ENCODE assay signal across 14 cellular contexts in the genomic region with DNA sequence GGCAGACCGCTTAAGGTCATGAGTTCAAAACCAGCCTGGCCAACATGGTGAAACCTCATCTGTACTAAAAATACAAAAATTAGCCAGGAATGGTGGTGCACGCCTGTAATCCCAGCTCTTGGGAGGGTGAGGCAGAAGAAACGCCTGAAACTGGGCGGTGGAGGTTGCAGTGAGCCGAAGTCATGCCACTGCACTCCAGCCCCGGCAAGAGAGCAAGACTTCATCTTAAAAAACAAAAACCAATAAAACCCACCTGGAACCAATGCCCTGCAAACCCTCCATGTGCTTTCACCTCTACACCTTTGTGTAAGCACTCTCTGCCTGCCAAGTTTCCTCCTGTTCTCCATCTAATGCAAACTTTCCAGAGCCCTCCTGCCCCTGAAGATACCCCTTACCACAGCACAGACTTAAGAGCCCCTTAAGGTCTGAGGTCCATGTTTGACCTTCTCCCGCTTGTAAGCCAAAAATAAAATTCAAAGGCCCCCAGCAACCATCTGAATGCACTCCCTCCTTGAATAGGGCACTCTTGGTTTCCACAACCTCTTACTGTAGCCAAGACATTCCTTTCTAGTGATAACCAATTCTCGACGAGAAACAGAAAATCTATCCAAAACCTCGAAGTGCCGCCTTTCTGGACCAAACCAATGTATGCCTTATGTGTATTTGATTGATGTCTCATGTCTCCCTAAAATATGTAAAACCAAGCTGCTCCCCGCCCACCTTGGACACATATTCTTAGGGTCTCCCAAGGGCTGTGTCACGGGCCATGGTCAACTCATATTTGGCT. TPM values are rescaled to one million over a fixed set of nuclear protein-coding genes. Genes with fewer than 3 reads are reported as not detected.
A peak's percentile ranks its signal among the peaks of the same experiment; 100 is the strongest.
DNase-seq lines count a peak whose midpoint lies in the region; ATAC-seq and TF ChIP-seq lines count a peak whose summit lies in the region.
"Had no signal": no experiment of that assay in that cellular context is flagged by ENCODE, and none has a peak within 500 bp of the region (broad histone marks: within the 10 kb centered on the region; RNA-seq: fewer than 3 reads in every experiment).

No MANE protein-coding gene starts in this region.

- in situ Hi-C loops in brain microvascular endothelial cell (cut with HindIII; ENCODE audit: low pct_ligation_motif_present, low sequenced_read_pairs) = no loop called here

- peak overlapping the region; percentile 68 for H3K4me2 ChIP-seq in DOHH2 (ENCODE audit: low read length)

- H3K27ac Mint-ChIP-seq in neural crest cell (ENCODE audit: unreplicated experiment) = peak overlapping the region; percentile 38

- DNase-seq in LNCaP clone FGC (ENCODE audit: low read depth) (no peak), brain microvascular endothelial cell (no peak), neural crest cell (ENCODE audit: low read depth, low spot score) (no peak), AG20443 (ENCODE audit: low spot score) (no peak), Kasumi-1 (lab: John Stamatoyannopoulos, UW) (no peak)
- DNase-seq: activated CD4-positive, alpha-beta T cell treated with anti-CD3 and anti-CD28 coated beads for 4 hours; effector CD8-positive, alpha-beta T cell; left lung; NCI-H748 treated with DMSO at 0.1 percent for 48 hours; small intestine had no signal

- H3K9me3 ChIP-seq in DOHH2 (ENCODE audit: control insufficient read depth, insufficient read depth, low read length) = no peaks in the 10 kb centered on the region
- H3K9me3 ChIP-seq: left lung had no signal

- H3K27ac ChIP-seq in DOHH2 (ENCODE audit: low read depth, low read length) = no peak overlapping the region
- H3K27ac ChIP-seq in brain microvascular endothelial cell = no peak overlapping the region
- H3K27ac ChIP-seq: left lung had no signal

- H3K79me2 ChIP-seq in DOHH2 (ENCODE audit: control insufficient read depth, low read length) = peaks cover 53% of the 10 kb centered on the region

- ATAC-seq in HG02798 (IDR thresholded peaks at IDR 0.05; ENCODE audit: poor library complexity, unreplicated experiment) = no peak
- ATAC-seq in GM19397 (IDR thresholded peaks at IDR 0.05; ENCODE audit: unreplicated experiment) = no peak
- ATAC-seq: left lung had no signal

- no peaks in the 10 kb centered on the region for H3K27me3 Mint-ChIP-seq in neural crest cell (ENCODE audit: low read depth)

- no peak for TF ChIP-seq CTCF in DOHH2 (IDR thresholded peaks at IDR 0.05; ENCODE audit: low read depth, low read length, poor library complexity, severe bottlenecking)
- TF ChIP-seq CTCF in LNCaP clone FGC (IDR thresholded peaks at IDR 0.05; ENCODE audit: control insufficient read depth, extremely low read depth, insufficient read depth) = no peak
- TF ChIP-seq CTCF in brain microvascular endothelial cell (IDR thresholded peaks at IDR 0.05; ENCODE audit: low read depth, low read length, missing control alignments) = no peak
- no peak for TF ChIP-seq CTCF in neural crest cell (conservative IDR thresholded peaks at IDR 0.05)

- no peaks in the 10 kb centered on the region for H3K27me3 ChIP-seq in DOHH2 (ENCODE audit: control insufficient read depth, low read length)
- no peaks in the 10 kb centered on the region for H3K27me3 ChIP-seq in brain microvascular endothelial cell (replicated peaks)
- H3K27me3 ChIP-seq: left lung had no signal

- peak overlapping the region; percentile 100 for H3K4me3 Mint-ChIP-seq in neural crest cell

- H3F3A ChIP-seq in DOHH2 (ENCODE audit: control insufficient read depth, insufficient read depth) = peaks cover 68% of the 10 kb centered on the region

- peaks cover 43% of the 10 kb centered on the region for H3K36me3 Mint-ChIP-seq in neural crest cell (ENCODE audit: low read depth)

- peaks cover 39% of the 10 kb centered on the region for H3K4me1 ChIP-seq in DOHH2 (ENCODE audit: control insufficient read depth, low read length)

- H3K9me2 ChIP-seq in DOHH2 (replicated peaks; ENCODE audit: control insufficient read depth, low read length) = no peaks in the 10 kb centered on the region

- H3K4me3 ChIP-seq in DOHH2 (ENCODE audit: low read length) (peak overlapping the region; percentile 93), LNCaP clone FGC (ENCODE audit: low read depth, low read length) (peak overlapping the region; percentile 99), brain microvascular endothelial cell (ENCODE audit: low read depth, low read length) (peak overlapping the region; percentile 99)

- H3K9me3 Mint-ChIP-seq in neural crest cell = no peaks in the 10 kb centered on the region

- H3K4me1 Mint-ChIP-seq in neural crest cell = peaks cover 50% of the 10 kb centered on the region

- H3K36me3 ChIP-seq in DOHH2 (ENCODE audit: control insufficient read depth, low read length) (peaks cover 79% of the 10 kb centered on the region), brain microvascular endothelial cell (replicated peaks) (peaks cover 76% of the 10 kb centered on the region)

- H4K20me1 ChIP-seq in DOHH2 (ENCODE audit: control insufficient read depth, insufficient read depth, low read depth, low read length) = peaks cover 53% of the 10 kb centered on the region

RNA-seq across cellular contexts. Expression of a gene that starts 3.0 kb away (rescaled TPM):
- total RNA-seq in neural crest cell = 1,918 and 2,125 TPM in 2 replicates

RNA-seq across cellular contexts. Expression of a gene that starts 41.9 kb away (rescaled TPM):
- total RNA-seq in neural crest cell = 14.8 and 15.5 TPM in 2 replicates
- total RNA-seq: HT-29 had no signal
